13 cellular contexts compared by ENCODE assay signal in genomic region chr1:69263982-69264381, GRCh38.
DNase-seq lines count a peak whose midpoint lies in the region; ATAC-seq and TF ChIP-seq lines count a peak whose summit lies in the region.
"Had no signal": no experiment of that assay in that cellular context is flagged by ENCODE, and none has a peak within 500 bp of the region (broad histone marks: within the 10 kb centered on the region; RNA-seq: fewer than 3 reads in every experiment).

No MANE protein-coding gene starts in this region.

- no peak overlapping the region for H3K14ac ChIP-seq in trophoblast cell (ENCODE audit: low read length)

- H3K9me3 Mint-ChIP-seq in CD14-positive monocyte: peaks cover 0 to 6% (median 0%) of the 10 kb centered on the region in 7 donors

- H3K4me3 Mint-ChIP-seq in CD14-positive monocyte: no peak overlapping the region

- no peak overlapping the region for H2AFZ ChIP-seq in trophoblast cell (ENCODE audit: insufficient read depth, low read length, poor library complexity)

- TF ChIP-seq CTCF in body of pancreas (IDR thresholded peaks at IDR 0.05) (no peak), CD14-positive monocyte (IDR thresholded peaks at IDR 0.05) (no peak)

- no peaks in the 10 kb centered on the region for H3K79me1 ChIP-seq in trophoblast cell (ENCODE audit: low read length)

- no peak overlapping the region for H2BK120ac ChIP-seq in trophoblast cell (ENCODE audit: insufficient read depth, low read length, poor library complexity)

- no peak overlapping the region for H3K27ac Mint-ChIP-seq in CD14-positive monocyte

- no peak overlapping the region for H3K9ac ChIP-seq in trophoblast cell (ENCODE audit: low read length)

- no peak overlapping the region for H2BK12ac ChIP-seq in trophoblast cell (ENCODE audit: low read length)

- no peak for ATAC-seq in body of pancreas

- no peaks in the 10 kb centered on the region for H3K4me1 Mint-ChIP-seq in CD14-positive monocyte

- H3K18ac ChIP-seq in trophoblast cell (ENCODE audit: low read length): no peak overlapping the region

- H3K4me2 ChIP-seq in trophoblast cell (ENCODE audit: low read length): no peak overlapping the region

- no peak overlapping the region for H2AK5ac ChIP-seq in trophoblast cell (ENCODE audit: low read length)

- H3K27ac ChIP-seq in body of pancreas (no peak overlapping the region), trophoblast cell (ENCODE audit: low read depth, low read length) (no peak overlapping the region)
- H3K27ac ChIP-seq: 22Rv1 had no signal

- no peak overlapping the region for H4K91ac ChIP-seq in trophoblast cell (ENCODE audit: low read depth, low read length)

- intact Hi-C loops in body of pancreas (cut with DNase I) (no loop called here), CD14-positive monocyte (cut with micrococcal nuclease) (no loop called here)

- H3K4ac ChIP-seq in trophoblast cell (ENCODE audit: low read depth, low read length): no peak overlapping the region

- no peak overlapping the region for H4K8ac ChIP-seq in trophoblast cell (ENCODE audit: low read depth, low read length)

- H3K36me3 ChIP-seq in body of pancreas (replicated peaks in 1 of 2; ENCODE audit: insufficient read depth in 1 of 2, low read depth in 2 of 2) (no peaks in the 10 kb centered on the region), trophoblast cell (ENCODE audit: control insufficient read depth in 1 of 2, insufficient read depth in 2 of 2, low read length in 2 of 2) (no peaks in the 10 kb centered on the region)

- H3K9me3 ChIP-seq in body of pancreas: no peaks in the 10 kb centered on the region
- no peaks in the 10 kb centered on the region for H3K9me3 ChIP-seq in trophoblast cell (ENCODE audit: insufficient read depth, low read depth, low read length)

- H3K4me3 ChIP-seq in body of pancreas (no peak overlapping the region), trophoblast cell (ENCODE audit: low read depth, low read length) (no peak overlapping the region)

- no peak for TF ChIP-seq POLR2A in body of pancreas (IDR thresholded peaks at IDR 0.05)

- H3K27me3 ChIP-seq in body of pancreas (no peaks in the 10 kb centered on the region), trophoblast cell (ENCODE audit: insufficient read depth, low read length) (no peaks in the 10 kb centered on the region)

- no peaks in the 10 kb centered on the region for H3K36me3 Mint-ChIP-seq in CD14-positive monocyte

- 43 to 49% methylated on average over 2 of the region's 2 CpGs for WGBS in body of pancreas, 2 donors
- WGBS in trophoblast cell (ENCODE audit: extremely low coverage, insufficient coverage, insufficient read length): no CpG with 5 or more reads among the region's 2 CpGs

- H4K12ac ChIP-seq in trophoblast cell (ENCODE audit: low read depth, low read length): no peak overlapping the region

- no peak overlapping the region for H2BK5ac ChIP-seq in trophoblast cell (ENCODE audit: low read depth, low read length, poor library complexity)

- peak; percentile 33 for DNase-seq in DMS79 treated with DMSO at 0.1 percent for 48 hours (lab: John Stamatoyannopoulos, UW)
- DNase-seq in DMS79 (lab: John Stamatoyannopoulos, UW): no peak
- peak; percentile 95 to 99 for DNase-seq in NCI-H2081 (lab: John Stamatoyannopoulos, UW)
- peak in 3 of 4 donors; percentile 16 to 31 (median 28) for DNase-seq in body of pancreas
- DNase-seq in stromal cell of bone marrow (ENCODE audit: low read depth): peak; percentile 28
- DNase-seq in CD14-positive monocyte (ENCODE audit: low spot score): no peak
- no peak for DNase-seq in HUDEP-2 (lab: John Stamatoyannopoulos, UW; ENCODE audit: unreplicated experiment in 76 of 76)
- no peak for DNase-seq in trophoblast cell
- DNase-seq: activated CD8-positive, alpha-beta memory T cell treated with anti-CD3 and anti-CD28 coated beads, Interleukin-2, amount 50 U/mL, for 48 hours; amniotic stem cell; KG1; stimulated activated CD8-positive, alpha-beta memory T cell treated with anti-CD3 and anti-CD28 coated beads, Interleukin-4, amount 100 ng/mL, for 48 hours had no signal

- H3K79me2 ChIP-seq in trophoblast cell (ENCODE audit: control insufficient read depth, insufficient read depth, low read length, poor library complexity): no peaks in the 10 kb centered on the region

- H3K23ac ChIP-seq in trophoblast cell (ENCODE audit: low read length): no peak overlapping the region

- H3K4me1 ChIP-seq in body of pancreas (peaks cover 16% of the 10 kb centered on the region), trophoblast cell (ENCODE audit: control insufficient read depth in 1 of 2, insufficient read depth in 2 of 2, low read length in 2 of 2) (no peaks in the 10 kb centered on the region)

- H3K27me3 Mint-ChIP-seq in CD14-positive monocyte (ENCODE audit: low read depth in 3 of 3): no peaks in the 10 kb centered on the region

Comparison
In these comparisons a context has a peak if more than half of its experiments do, and no peak if none do; other contexts are left out.
1. DNase-seq: peak in DMS79 treated with DMSO at 0.1 percent for 48 hours (single experiment), NCI-H2081 (2 of 2), body of pancreas (3 of 4) and stromal cell of bone marrow (single experiment); none in DMS79 (single experiment), CD14-positive monocyte (single experiment), HUDEP-2 (0 of 76) and trophoblast cell (0 of 2).